ENCODE assay signal across 1 cellular context in the genomic region with DNA sequence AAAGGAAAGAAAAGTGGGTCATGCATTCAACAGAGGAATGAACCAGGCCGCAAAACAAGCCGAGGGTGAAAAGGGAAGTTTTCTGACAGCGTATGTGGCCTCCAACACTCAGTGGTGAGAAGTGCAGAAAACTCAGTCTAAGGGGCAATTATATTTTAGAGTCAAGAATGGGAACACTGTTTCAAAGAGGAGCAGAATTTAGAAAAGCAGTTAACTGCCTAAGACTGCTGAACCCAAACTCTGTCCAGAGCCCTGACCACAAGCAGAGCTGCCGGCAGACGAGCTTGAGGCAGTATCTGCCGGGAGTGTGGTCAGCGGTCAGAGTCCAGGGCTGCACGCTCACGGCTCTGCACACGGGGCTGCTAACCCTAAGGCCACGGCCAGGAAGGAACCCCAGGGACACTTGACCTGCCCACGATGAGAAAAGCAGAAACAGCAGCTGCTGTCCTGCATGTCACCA.
TF ChIP-seq lines count a peak whose summit lies in the region.

No MANE protein-coding gene starts in this region.

TF ChIP-seq in HepG2, 621 proteins besides CTCF, POLR2A, EP300 and RAD21 (continued from another document):
- peak; percentile 50 for TF ChIP-seq PAXIP1 (CRISPR knock-in tag; conservative IDR thresholded peaks at IDR 0.05)
- TF ChIP-seq, protein P1, sequence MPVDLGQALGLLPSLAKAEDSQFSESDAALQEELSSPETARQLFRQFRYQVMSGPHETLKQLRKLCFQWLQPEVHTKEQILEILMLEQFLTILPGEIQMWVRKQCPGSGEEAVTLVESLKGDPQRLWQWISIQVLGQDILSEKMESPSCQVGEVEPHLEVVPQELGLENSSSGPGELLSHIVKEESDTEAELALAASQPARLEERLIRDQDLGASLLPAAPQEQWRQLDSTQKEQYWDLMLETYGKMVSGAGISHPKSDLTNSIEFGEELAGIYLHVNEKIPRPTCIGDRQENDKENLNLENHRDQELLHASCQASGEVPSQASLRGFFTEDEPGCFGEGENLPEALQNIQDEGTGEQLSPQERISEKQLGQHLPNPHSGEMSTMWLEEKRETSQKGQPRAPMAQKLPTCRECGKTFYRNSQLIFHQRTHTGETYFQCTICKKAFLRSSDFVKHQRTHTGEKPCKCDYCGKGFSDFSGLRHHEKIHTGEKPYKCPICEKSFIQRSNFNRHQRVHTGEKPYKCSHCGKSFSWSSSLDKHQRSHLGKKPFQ (CRISPR knock-in tag; IDR thresholded peaks at IDR 0.05; ENCODE audit: insufficient replicate concordance): no peak
- no peak for TF ChIP-seq REL (CRISPR knock-in tag; conservative IDR thresholded peaks at IDR 0.05)
- peak; percentile 46; the same call in 1 of the 2 replicates for TF ChIP-seq ARNTL (CRISPR knock-in tag; IDR thresholded peaks at IDR 0.05)
- TF ChIP-seq, protein P2, sequence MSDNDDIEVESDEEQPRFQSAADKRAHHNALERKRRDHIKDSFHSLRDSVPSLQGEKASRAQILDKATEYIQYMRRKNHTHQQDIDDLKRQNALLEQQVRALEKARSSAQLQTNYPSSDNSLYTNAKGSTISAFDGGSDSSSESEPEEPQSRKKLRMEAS (IDR thresholded peaks at IDR 0.05): peak; percentile 30; the same call in 1 of the 2 replicates
- no peak for TF ChIP-seq KAT2B (IDR thresholded peaks at IDR 0.05; ENCODE audit: borderline replicate concordance, low read depth, low read length)
- no peak for TF ChIP-seq RBM39 (IDR thresholded peaks at IDR 0.05; ENCODE audit: low read depth, low read length, poor library complexity, severe bottlenecking)
- TF ChIP-seq ZNF292 (CRISPR knock-in tag; IDR thresholded peaks at IDR 0.05; ENCODE audit: borderline replicate concordance, low read depth): peak; percentile 97
- 0 out of 2 replicates have a peak, but pooled peaks have one; percentile 35 for TF ChIP-seq ZNF616 (CRISPR knock-in tag; IDR thresholded peaks at IDR 0.05; ENCODE audit: low read depth)
- TF ChIP-seq ZNF230 (CRISPR knock-in tag; IDR thresholded peaks at IDR 0.05): 0 out of 2 replicates have a peak, but pooled peaks have one; percentile 45
- TF ChIP-seq, protein P3, sequence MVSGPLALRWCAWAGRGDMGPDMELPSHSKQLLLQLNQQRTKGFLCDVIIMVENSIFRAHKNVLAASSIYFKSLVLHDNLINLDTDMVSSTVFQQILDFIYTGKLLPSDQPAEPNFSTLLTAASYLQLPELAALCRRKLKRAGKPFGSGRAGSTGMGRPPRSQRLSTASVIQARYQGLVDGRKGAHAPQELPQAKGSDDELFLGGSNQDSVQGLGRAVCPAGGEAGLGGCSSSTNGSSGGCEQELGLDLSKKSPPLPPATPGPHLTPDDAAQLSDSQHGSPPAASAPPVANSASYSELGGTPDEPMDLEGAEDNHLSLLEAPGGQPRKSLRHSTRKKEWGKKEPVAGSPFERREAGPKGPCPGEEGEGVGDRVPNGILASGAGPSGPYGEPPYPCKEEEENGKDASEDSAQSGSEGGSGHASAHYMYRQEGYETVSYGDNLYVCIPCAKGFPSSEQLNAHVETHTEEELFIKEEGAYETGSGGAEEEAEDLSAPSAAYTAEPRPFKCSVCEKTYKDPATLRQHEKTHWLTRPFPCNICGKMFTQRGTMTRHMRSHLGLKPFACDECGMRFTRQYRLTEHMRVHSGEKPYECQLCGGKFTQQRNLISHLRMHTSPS (CRISPR knock-in tag; IDR thresholded peaks at IDR 0.05; ENCODE audit: low read depth): 0 out of 2 replicates have a peak, but pooled peaks have one; percentile 29
- TF ChIP-seq TOPORS (CRISPR knock-in tag; IDR thresholded peaks at IDR 0.05): no peak
- no peak for TF ChIP-seq ZNF570 (CRISPR knock-in tag; IDR thresholded peaks at IDR 0.05; ENCODE audit: borderline replicate concordance)
- TF ChIP-seq ZNF547 (CRISPR knock-in tag; IDR thresholded peaks at IDR 0.05): no peak
- TF ChIP-seq STAG1 (CRISPR knock-in tag; IDR thresholded peaks at IDR 0.05): peak; percentile 30; the same call in 1 of the 2 replicates
- 0 out of 2 replicates have a peak, but pooled peaks have one; percentile 41 for TF ChIP-seq UBTF (CRISPR knock-in tag; IDR thresholded peaks at IDR 0.05)
- TF ChIP-seq ZNF44 (CRISPR knock-in tag; IDR thresholded peaks at IDR 0.05): no peak
- TF ChIP-seq ZNF343 (CRISPR knock-in tag; IDR thresholded peaks at IDR 0.05): no peak
- TF ChIP-seq SALL1 (CRISPR knock-in tag; IDR thresholded peaks at IDR 0.05): peak; percentile 70
- peak; percentile 34; the same call in 1 of the 2 replicates for TF ChIP-seq ZNF563 (CRISPR knock-in tag; IDR thresholded peaks at IDR 0.05)
- TF ChIP-seq RBFOX2 (IDR thresholded peaks at IDR 0.05; ENCODE audit: low read depth, low read length): no peak
